29 cellular contexts compared by ENCODE assay signal in genomic region chrX:23187819-23188218, GRCh38.
"Had no signal": no experiment of that assay in that cellular context is flagged by ENCODE, and none has a peak within 500 bp of the region (broad histone marks: within the 10 kb centered on the region; RNA-seq: fewer than 3 reads in every experiment).

No MANE protein-coding gene starts in this region.

- H3K4me1 ChIP-seq: stomach, suprapubic skin, testis, thyroid gland, tibial artery, tibial nerve, transverse colon, upper lobe of left lung, upper lobe of right lung, uterus, vagina had no signal

- H3K9me3 ChIP-seq: stomach, suprapubic skin, testis, thoracic aorta, thyroid gland, tibial artery, tibial nerve, transverse colon, upper lobe of left lung, upper lobe of right lung, uterus, vagina had no signal

- H3K9me3 Mint-ChIP-seq: stimulated activated effector memory CD8-positive, alpha-beta T cell treated with anti-CD3 and anti-CD28 coated beads, Interleukin-12 subunit alpha, Interleukin-12 subunit beta, amount 100 ng/mL, for 72 hours; stimulated activated naive CD8-positive, alpha-beta T cell treated with anti-CD3 and anti-CD28 coated beads, Interleukin-15, amount 100 ng/mL, for 72 hours; stimulated activated naive CD8-positive, alpha-beta T cell treated with anti-CD3 and anti-CD28 coated beads, Interleukin-15, Interleukin-2, amounts not matched to agents 100 ng/mL and 50 ng/mL, for 24 hours; type B pancreatic cell had no signal

- H3K27me3 ChIP-seq: stomach, suprapubic skin, testis, thyroid gland, tibial artery, tibial nerve, transverse colon, upper lobe of left lung, upper lobe of right lung, uterus, vagina had no signal

- H3K4me3 Mint-ChIP-seq: stimulated activated effector memory CD8-positive, alpha-beta T cell treated with anti-CD3 and anti-CD28 coated beads, Interleukin-12 subunit alpha, Interleukin-12 subunit beta, amount 100 ng/mL, for 72 hours; stimulated activated memory B cell treated with anti-CD40 and anti-IgM and Interleukin-4, amounts not matched to agents 10 μg/mL and 1 μg/mL and 100 μg/mL, for 72 hours; stimulated activated naive B cell treated with anti-CD40 and anti-IgM and Interleukin-4, amounts not matched to agents 10 μg/mL and 1 μg/mL and 100 μg/mL, for 72 hours; stimulated activated naive CD8-positive, alpha-beta T cell treated with anti-CD3 and anti-CD28 coated beads, Interleukin-15, amount 100 ng/mL, for 72 hours; stimulated activated naive CD8-positive, alpha-beta T cell treated with anti-CD3 and anti-CD28 coated beads, Interleukin-15, Interleukin-2, amounts not matched to agents 100 ng/mL and 50 ng/mL, for 24 hours; type B pancreatic cell had no signal

- H3K27me3 Mint-ChIP-seq: stimulated activated memory B cell treated with anti-CD40 and anti-IgM and Interleukin-4, amounts not matched to agents 10 μg/mL and 1 μg/mL and 100 μg/mL, for 72 hours; stimulated activated naive B cell treated with anti-CD40 and anti-IgM and Interleukin-4, amounts not matched to agents 10 μg/mL and 1 μg/mL and 100 μg/mL, for 72 hours; stimulated activated naive CD8-positive, alpha-beta T cell treated with anti-CD3 and anti-CD28 coated beads, Interleukin-15, amount 100 ng/mL, for 72 hours; stimulated activated naive CD8-positive, alpha-beta T cell treated with anti-CD3 and anti-CD28 coated beads, Interleukin-15, Interleukin-2, amounts not matched to agents 100 ng/mL and 50 ng/mL, for 24 hours; type B pancreatic cell had no signal

- ATAC-seq: stimulated activated effector memory CD8-positive, alpha-beta T cell treated with anti-CD3 and anti-CD28 coated beads, Interleukin-12 subunit alpha, Interleukin-12 subunit beta, amount 100 ng/mL, for 72 hours; stimulated activated memory B cell treated with anti-CD40 and anti-IgM and Interleukin-4, amounts not matched to agents 10 μg/mL and 1 μg/mL and 100 μg/mL, for 72 hours; stimulated activated naive B cell treated with anti-CD40 and anti-IgM and Interleukin-4, amounts not matched to agents 10 μg/mL and 1 μg/mL and 100 μg/mL, for 72 hours; stimulated activated naive CD8-positive, alpha-beta T cell treated with anti-CD3 and anti-CD28 coated beads, Interleukin-15, amount 100 ng/mL, for 72 hours; stimulated activated naive CD8-positive, alpha-beta T cell treated with anti-CD3 and anti-CD28 coated beads, Interleukin-15, Interleukin-2, amounts not matched to agents 100 U/mL and 50 U/mL, for 24 hours; upper lobe of right lung had no signal

- FAIRE-seq: urothelium cell line had no signal

- H3K36me3 ChIP-seq: stomach, suprapubic skin, thoracic aorta, thyroid gland, tibial artery, tibial nerve, transverse colon, upper lobe of left lung, upper lobe of right lung, uterus, vagina had no signal

- H3K36me3 Mint-ChIP-seq: stimulated activated effector memory CD8-positive, alpha-beta T cell treated with anti-CD3 and anti-CD28 coated beads, Interleukin-12 subunit alpha, Interleukin-12 subunit beta, amount 100 ng/mL, for 72 hours; stimulated activated memory B cell treated with anti-CD40 and anti-IgM and Interleukin-4, amounts not matched to agents 10 μg/mL and 1 μg/mL and 100 μg/mL, for 72 hours; stimulated activated naive B cell treated with anti-CD40 and anti-IgM and Interleukin-4, amounts not matched to agents 10 μg/mL and 1 μg/mL and 100 μg/mL, for 72 hours; type B pancreatic cell had no signal

- H3K4me3 ChIP-seq: stomach, suprapubic skin, testis, thoracic aorta, thyroid gland, tibial artery, tibial nerve, transverse colon, upper lobe of left lung, upper lobe of right lung, uterus, vagina had no signal

- H3K27ac ChIP-seq: stomach, suprapubic skin, testis, thoracic aorta, thyroid gland, tibial artery, tibial nerve, transverse colon, upper lobe of left lung, upper lobe of right lung, uterus, vagina had no signal

- H3K4me1 Mint-ChIP-seq: stimulated activated effector memory CD8-positive, alpha-beta T cell treated with anti-CD3 and anti-CD28 coated beads, Interleukin-12 subunit alpha, Interleukin-12 subunit beta, amount 100 ng/mL, for 72 hours; stimulated activated memory B cell treated with anti-CD40 and anti-IgM and Interleukin-4, amounts not matched to agents 10 μg/mL and 1 μg/mL and 100 μg/mL, for 72 hours; stimulated activated naive B cell treated with anti-CD40 and anti-IgM and Interleukin-4, amounts not matched to agents 10 μg/mL and 1 μg/mL and 100 μg/mL, for 72 hours; stimulated activated naive CD8-positive, alpha-beta T cell treated with anti-CD3 and anti-CD28 coated beads, Interleukin-15, amount 100 ng/mL, for 72 hours had no signal

- H3K27ac Mint-ChIP-seq: stimulated activated effector memory CD8-positive, alpha-beta T cell treated with anti-CD3 and anti-CD28 coated beads, Interleukin-12 subunit alpha, Interleukin-12 subunit beta, amount 100 ng/mL, for 72 hours; stimulated activated memory B cell treated with anti-CD40 and anti-IgM and Interleukin-4, amounts not matched to agents 10 μg/mL and 1 μg/mL and 100 μg/mL, for 72 hours; stimulated activated naive B cell treated with anti-CD40 and anti-IgM and Interleukin-4, amounts not matched to agents 10 μg/mL and 1 μg/mL and 100 μg/mL, for 72 hours; stimulated activated naive CD8-positive, alpha-beta T cell treated with anti-CD3 and anti-CD28 coated beads, Interleukin-15, Interleukin-2, amounts not matched to agents 100 ng/mL and 50 ng/mL, for 24 hours; type B pancreatic cell had no signal

- DNase-seq: stimulated activated CD4-positive, alpha-beta T cell treated with anti-CD3 and anti-CD28 coated beads, Interleukin-2, amount 100 ng/mL, for 48 hours; stimulated activated CD4-positive, alpha-beta T cell treated with anti-CD3 and anti-CD28 coated beads, Interleukin-4, amount 100 ng/mL, for 1 hour; stimulated activated CD4-positive, alpha-beta T cell treated with anti-CD3 and anti-CD28 coated beads, Interleukin-4, amount 100 ng/mL, for 24 hours; stimulated activated CD4-positive, alpha-beta T cell treated with anti-CD3 and anti-CD28 coated beads, Interleukin-4, amount 100 ng/mL, for 4 hours; stimulated activated CD8-positive, alpha-beta memory T cell treated with anti-CD3 and anti-CD28 coated beads, Interleukin-4, amount 100 ng/mL, for 48 hours; stimulated activated naive B cell treated with anti-CD40 and anti-IgM and Interleukin-4, amounts not matched to agents 10 μg/mL and 1 μg/mL and 100 μg/mL, for 72 hours; stimulated activated naive CD4-positive, alpha-beta T cell; stimulated activated naive CD4-positive, alpha-beta T cell treated with Interleukin-2 at 50 U/mL for 16 hours; stimulated activated naive CD8-positive, alpha-beta T cell treated with anti-CD3 and anti-CD28 coated beads, Interleukin-15, amount 100 ng/mL, for 72 hours; stimulated activated naive CD8-positive, alpha-beta T cell treated with anti-CD3 and anti-CD28 coated beads, Interleukin-15, Interleukin-2, amounts not matched to agents 100 U/mL and 50 U/mL, for 24 hours; stomach; substantia nigra; testis; thyroid gland; tibial artery; transverse colon; trophoblast cell; upper lobe of left lung; upper lobe of right lung; uterus had no signal
